ENCODE assay signal across 8 cellular contexts in genomic region chr21:31866077-31866511, GRCh38. TPM values are rescaled to one million over a fixed set of nuclear protein-coding genes. Genes with fewer than 3 reads are reported as not detected.
DNase-seq lines count a peak whose midpoint lies in the region; ATAC-seq and TF ChIP-seq lines count a peak whose summit lies in the region.

No MANE protein-coding gene starts in this region.

- POLR2A ChIA-PET in AG04449 (lab: Yijun Ruan, JAX), result interaction anchor here (0.5 kb wide), 1 partner anchor 375 kb away, joined by 3 read pairs; no protein-coding TSS in a partner anchor

- ATAC-seq in GM18909 (IDR thresholded peaks at IDR 0.05; ENCODE audit: poor library complexity, unreplicated experiment) (peak; percentile 56), Right ventricle myocardium inferior (peak; percentile 87)
- peak; percentile 82 to 93 for ATAC-seq in activated naive CD4-positive, alpha-beta T cell treated with anti-CD3 and anti-CD28 coated beads, Interleukin-2, amount 50 U/mL, for 72 hours

- H3K4me3 ChIP-seq in AG04449 (ENCODE audit: low read depth, low read length), result no peak overlapping the region

- no peak overlapping the region for H3K27ac Mint-ChIP-seq in activated naive CD4-positive, alpha-beta T cell treated with anti-CD3 and anti-CD28 coated beads, Interleukin-2, amount 50 U/mL, for 72 hours

- TF ChIP-seq CTCF in AG04449 (IDR thresholded peaks at IDR 0.05; ENCODE audit: insufficient read depth, low read length, missing control alignments), result peak; percentile 84

- intact Hi-C loops in Right ventricle myocardium inferior (cut with DNase I) (loop anchor here (1.0 to 5.0 kb wide), 2 partner anchors 79 to 391 kb away; no protein-coding TSS in a partner anchor), posterior cingulate gyrus (cut with DNase I) (loop anchor here (1.0 to 5.0 kb wide), 2 partner anchors 79 to 392 kb away; no protein-coding TSS in a partner anchor)

- no peaks in the 10 kb centered on the region for H3K9me3 Mint-ChIP-seq in activated naive CD4-positive, alpha-beta T cell treated with anti-CD3 and anti-CD28 coated beads, Interleukin-2, amount 50 U/mL, for 72 hours

- no peaks in the 10 kb centered on the region for H3K36me3 Mint-ChIP-seq in activated naive CD4-positive, alpha-beta T cell treated with anti-CD3 and anti-CD28 coated beads, Interleukin-2, amount 50 U/mL, for 72 hours

- CTCF ChIA-PET in AG04449 (lab: Yijun Ruan, JAX), result interaction anchor here (0.6 to 12.5 kb wide), 33 partner anchors 8 to 735 kb away, joined by 3 to 302 read pairs (median 3); partner anchors contain the start of gene MIS18A

- no peak for DNase-seq in AG04449 (ENCODE audit: low read depth, low spot score)
- DNase-seq in NAMALWA (ENCODE audit: low spot score), result peak; percentile 75
- DNase-seq in SK-N-DZ (ENCODE audit: low spot score), result peak; percentile 76
- peak in 1 of 2 donors; percentile 83 for DNase-seq in activated naive CD4-positive, alpha-beta T cell treated with anti-CD3 and anti-CD28 coated beads, Interleukin-2, amount 50 U/mL, for 72 hours (ENCODE audit: low spot score in 2 of 2)
- peak; percentile 89 for DNase-seq in Right ventricle myocardium inferior (ENCODE audit: missing footprints)
- peak; percentile 81 to 98 (median 92) for DNase-seq in posterior cingulate gyrus
- peak; percentile 88 for DNase-seq in ureter (ENCODE audit: low spot score)

RNA-seq across cellular contexts. Expression of gene HUNK, which starts 6.7 kb away (rescaled TPM):
- 8.9 and 9.6 TPM in 2 replicates for polyA plus RNA-seq in SK-N-DZ (2014; cell fraction: cytosol; rRNA removed)
- polyA plus RNA-seq in SK-N-DZ (2014; cell fraction: nucleus; rRNA removed), result 2.1 and 5.2 TPM in 2 replicates
- total RNA-seq in activated naive CD4-positive, alpha-beta T cell treated with anti-CD3 and anti-CD28 coated beads, Interleukin-2, amount 50 U/mL, for 72 hours, result under 1 TPM in 1 of 2 donors, not detected in 1; 0.23 TPM
- 0.08 TPM for total RNA-seq in Right ventricle myocardium inferior
- total RNA-seq in ureter, result 4.5 TPM
